ENCODE assay signal across 1 cellular context in the genomic region with DNA sequence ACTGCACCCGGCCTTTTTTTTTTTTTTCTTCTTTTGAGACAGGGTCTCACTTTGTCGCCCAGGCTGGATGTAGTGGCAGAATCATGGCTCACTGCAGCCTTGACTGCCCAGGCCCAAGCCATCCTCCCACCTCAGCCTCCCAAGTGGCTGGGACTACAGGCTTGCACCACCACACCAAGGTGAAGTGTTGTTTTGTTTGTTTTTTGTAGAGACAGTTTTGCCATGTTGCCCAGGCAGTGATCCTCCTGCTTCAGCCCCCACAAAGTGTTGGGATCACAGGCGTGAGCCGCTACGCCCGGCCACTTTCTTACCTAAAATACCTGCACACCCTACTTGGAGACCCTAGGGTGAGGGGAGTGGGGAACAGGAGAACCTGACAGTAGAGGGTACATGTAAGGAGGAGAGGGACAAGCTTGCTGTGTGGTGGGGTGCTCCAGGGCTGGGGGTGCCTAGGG.
A peak's percentile ranks its signal among the peaks of the same experiment; 100 is the strongest.
TF ChIP-seq lines count a peak whose summit lies in the region.

No MANE protein-coding gene starts in this region.

TF ChIP-seq in K562, 482 proteins besides CTCF, POLR2A, EP300 and RAD21:
- TF ChIP-seq GTF2A2 (tag; IDR thresholded peaks at IDR 0.05) (0 out of 2 replicates have a peak, but pooled peaks have one; percentile 46), ZNF780A (CRISPR knock-in tag; IDR thresholded peaks at IDR 0.05) (no peak), NUFIP1 (IDR thresholded peaks at IDR 0.05; ENCODE audit: partially characterized antibody) (no peak), HNRNPH1 (optimal IDR thresholded peaks at IDR 0.05; ENCODE audit: low read depth, low read length) (no peak), CBFA2T2 (conservative IDR thresholded peaks at IDR 0.05) (no peak), HNRNPLL (IDR thresholded peaks at IDR 0.05; ENCODE audit: low read depth, low read length, poor library complexity, severe bottlenecking) (no peak), SRSF1 (IDR thresholded peaks at IDR 0.05; ENCODE audit: low read depth, low read length) (no peak), FUS (optimal IDR thresholded peaks at IDR 0.05; ENCODE audit: low read depth, low read length) (no peak), CEBPG (CRISPR knock-in tag; IDR thresholded peaks at IDR 0.05) (no peak), CEBPG (tag; conservative IDR thresholded peaks at IDR 0.05 in 1 of 2, IDR thresholded peaks at IDR 0.05 in 1 of 2) (no peak), STAG1 (CRISPR knock-in tag; IDR thresholded peaks at IDR 0.05; ENCODE audit: borderline replicate concordance) (peak; percentile 28; the same call in 1 of the 2 replicates), RBM34 (IDR thresholded peaks at IDR 0.05; ENCODE audit: borderline replicate concordance, insufficient read depth, low read length) (no peak), THRAP3 (IDR thresholded peaks at IDR 0.05; ENCODE audit: borderline replicate concordance) (no peak), ZNF121 (CRISPR knock-in tag; conservative IDR thresholded peaks at IDR 0.05) (no peak), CREB1 (IDR thresholded peaks at IDR 0.05) (no peak), CREB1 (CRISPR knock-in tag; IDR thresholded peaks at IDR 0.05) (0 out of 2 replicates have a peak, but pooled peaks have one; percentile 21), NR2F6 (CRISPR knock-in tag; IDR thresholded peaks at IDR 0.05) (no peak), ZNF695 (CRISPR knock-in tag; IDR thresholded peaks at IDR 0.05) (no peak), POLR2AphosphoS5 (IDR thresholded peaks at IDR 0.05; ENCODE audit: control insufficient read depth, insufficient read depth, low read depth, low read length) (no peak), KLF1 (tag; IDR thresholded peaks at IDR 0.05) (no peak), POLR2G (IDR thresholded peaks at IDR 0.05; ENCODE audit: low read depth, low read length) (no peak), ZNF586 (CRISPR knock-in tag; conservative IDR thresholded peaks at IDR 0.05) (no peak), ZNF699 (CRISPR knock-in tag; IDR thresholded peaks at IDR 0.05; ENCODE audit: insufficient replicate concordance) (peak; percentile 55), HDAC1 (IDR thresholded peaks at IDR 0.05) (no peak), JUNB (CRISPR knock-in tag; conservative IDR thresholded peaks at IDR 0.05) (no peak), MED1 (CRISPR knock-in tag; IDR thresholded peaks at IDR 0.05; ENCODE audit: borderline replicate concordance) (peak; percentile 88; the same call in 1 of the 2 replicates), FOXK2 (conservative IDR thresholded peaks at IDR 0.05 in 1 of 2, IDR thresholded peaks at IDR 0.05 in 1 of 2; ENCODE audit: low read depth in 2 of 2) (no peak), TBL1XR1 (IDR thresholded peaks at IDR 0.05; ENCODE audit: low read length in 2 of 2) (0 out of 4 replicates have a peak, but pooled peaks of 1 of the 2 experiments have one; percentile 25), ZFP30 (CRISPR knock-in tag; IDR thresholded peaks at IDR 0.05; ENCODE audit: borderline replicate concordance) (no peak), EWSR1 (IDR thresholded peaks at IDR 0.05; ENCODE audit: borderline replicate concordance, low read depth, partially characterized antibody) (no peak), ZNF3 (CRISPR knock-in tag; IDR thresholded peaks at IDR 0.05) (no peak), BCOR (IDR thresholded peaks at IDR 0.05) (no peak), TEAD1 (CRISPR knock-in tag; IDR thresholded peaks at IDR 0.05) (peak in 1 of 2 experiments; percentile 13; a peak in 1 of 4 replicates), ZC3H11A (IDR thresholded peaks at IDR 0.05; ENCODE audit: low read depth, low read length) (no peak), LARP7 (IDR thresholded peaks at IDR 0.05) (no peak)
- TF ChIP-seq, protein P1, sequence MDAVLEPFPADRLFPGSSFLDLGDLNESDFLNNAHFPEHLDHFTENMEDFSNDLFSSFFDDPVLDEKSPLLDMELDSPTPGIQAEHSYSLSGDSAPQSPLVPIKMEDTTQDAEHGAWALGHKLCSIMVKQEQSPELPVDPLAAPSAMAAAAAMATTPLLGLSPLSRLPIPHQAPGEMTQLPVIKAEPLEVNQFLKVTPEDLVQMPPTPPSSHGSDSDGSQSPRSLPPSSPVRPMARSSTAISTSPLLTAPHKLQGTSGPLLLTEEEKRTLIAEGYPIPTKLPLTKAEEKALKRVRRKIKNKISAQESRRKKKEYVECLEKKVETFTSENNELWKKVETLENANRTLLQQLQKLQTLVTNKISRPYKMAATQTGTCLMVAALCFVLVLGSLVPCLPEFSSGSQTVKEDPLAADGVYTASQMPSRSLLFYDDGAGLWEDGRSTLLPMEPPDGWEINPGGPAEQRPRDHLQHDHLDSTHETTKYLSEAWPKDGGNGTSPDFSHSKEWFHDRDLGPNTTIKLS (IDR thresholded peaks at IDR 0.05; ENCODE audit: borderline replicate concordance, low read depth), result no peak
- TF ChIP-seq, protein P2, sequence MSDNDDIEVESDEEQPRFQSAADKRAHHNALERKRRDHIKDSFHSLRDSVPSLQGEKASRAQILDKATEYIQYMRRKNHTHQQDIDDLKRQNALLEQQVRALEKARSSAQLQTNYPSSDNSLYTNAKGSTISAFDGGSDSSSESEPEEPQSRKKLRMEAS (CRISPR knock-in tag; IDR thresholded peaks at IDR 0.05), result 0 out of 2 replicates have a peak, but pooled peaks have one; percentile 9
- TF ChIP-seq, protein P3, sequence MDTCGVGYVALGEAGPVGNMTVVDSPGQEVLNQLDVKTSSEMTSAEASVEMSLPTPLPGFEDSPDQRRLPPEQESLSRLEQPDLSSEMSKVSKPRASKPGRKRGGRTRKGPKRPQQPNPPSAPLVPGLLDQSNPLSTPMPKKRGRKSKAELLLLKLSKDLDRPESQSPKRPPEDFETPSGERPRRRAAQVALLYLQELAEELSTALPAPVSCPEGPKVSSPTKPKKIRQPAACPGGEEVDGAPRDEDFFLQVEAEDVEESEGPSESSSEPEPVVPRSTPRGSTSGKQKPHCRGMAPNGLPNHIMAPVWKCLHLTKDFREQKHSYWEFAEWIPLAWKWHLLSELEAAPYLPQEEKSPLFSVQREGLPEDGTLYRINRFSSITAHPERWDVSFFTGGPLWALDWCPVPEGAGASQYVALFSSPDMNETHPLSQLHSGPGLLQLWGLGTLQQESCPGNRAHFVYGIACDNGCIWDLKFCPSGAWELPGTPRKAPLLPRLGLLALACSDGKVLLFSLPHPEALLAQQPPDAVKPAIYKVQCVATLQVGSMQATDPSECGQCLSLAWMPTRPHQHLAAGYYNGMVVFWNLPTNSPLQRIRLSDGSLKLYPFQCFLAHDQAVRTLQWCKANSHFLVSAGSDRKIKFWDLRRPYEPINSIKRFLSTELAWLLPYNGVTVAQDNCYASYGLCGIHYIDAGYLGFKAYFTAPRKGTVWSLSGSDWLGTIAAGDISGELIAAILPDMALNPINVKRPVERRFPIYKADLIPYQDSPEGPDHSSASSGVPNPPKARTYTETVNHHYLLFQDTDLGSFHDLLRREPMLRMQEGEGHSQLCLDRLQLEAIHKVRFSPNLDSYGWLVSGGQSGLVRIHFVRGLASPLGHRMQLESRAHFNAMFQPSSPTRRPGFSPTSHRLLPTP (IDR thresholded peaks at IDR 0.05; ENCODE audit: borderline replicate concordance, extremely low read depth, insufficient read length), result no peak
- TF ChIP-seq, protein P4, sequence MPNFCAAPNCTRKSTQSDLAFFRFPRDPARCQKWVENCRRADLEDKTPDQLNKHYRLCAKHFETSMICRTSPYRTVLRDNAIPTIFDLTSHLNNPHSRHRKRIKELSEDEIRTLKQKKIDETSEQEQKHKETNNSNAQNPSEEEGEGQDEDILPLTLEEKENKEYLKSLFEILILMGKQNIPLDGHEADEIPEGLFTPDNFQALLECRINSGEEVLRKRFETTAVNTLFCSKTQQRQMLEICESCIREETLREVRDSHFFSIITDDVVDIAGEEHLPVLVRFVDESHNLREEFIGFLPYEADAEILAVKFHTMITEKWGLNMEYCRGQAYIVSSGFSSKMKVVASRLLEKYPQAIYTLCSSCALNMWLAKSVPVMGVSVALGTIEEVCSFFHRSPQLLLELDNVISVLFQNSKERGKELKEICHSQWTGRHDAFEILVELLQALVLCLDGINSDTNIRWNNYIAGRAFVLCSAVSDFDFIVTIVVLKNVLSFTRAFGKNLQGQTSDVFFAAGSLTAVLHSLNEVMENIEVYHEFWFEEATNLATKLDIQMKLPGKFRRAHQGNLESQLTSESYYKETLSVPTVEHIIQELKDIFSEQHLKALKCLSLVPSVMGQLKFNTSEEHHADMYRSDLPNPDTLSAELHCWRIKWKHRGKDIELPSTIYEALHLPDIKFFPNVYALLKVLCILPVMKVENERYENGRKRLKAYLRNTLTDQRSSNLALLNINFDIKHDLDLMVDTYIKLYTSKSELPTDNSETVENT (CRISPR knock-in tag; IDR thresholded peaks at IDR 0.05), result peak; percentile 45; the same call in 1 of the 2 replicates
- TF ChIP-seq, protein P5, sequence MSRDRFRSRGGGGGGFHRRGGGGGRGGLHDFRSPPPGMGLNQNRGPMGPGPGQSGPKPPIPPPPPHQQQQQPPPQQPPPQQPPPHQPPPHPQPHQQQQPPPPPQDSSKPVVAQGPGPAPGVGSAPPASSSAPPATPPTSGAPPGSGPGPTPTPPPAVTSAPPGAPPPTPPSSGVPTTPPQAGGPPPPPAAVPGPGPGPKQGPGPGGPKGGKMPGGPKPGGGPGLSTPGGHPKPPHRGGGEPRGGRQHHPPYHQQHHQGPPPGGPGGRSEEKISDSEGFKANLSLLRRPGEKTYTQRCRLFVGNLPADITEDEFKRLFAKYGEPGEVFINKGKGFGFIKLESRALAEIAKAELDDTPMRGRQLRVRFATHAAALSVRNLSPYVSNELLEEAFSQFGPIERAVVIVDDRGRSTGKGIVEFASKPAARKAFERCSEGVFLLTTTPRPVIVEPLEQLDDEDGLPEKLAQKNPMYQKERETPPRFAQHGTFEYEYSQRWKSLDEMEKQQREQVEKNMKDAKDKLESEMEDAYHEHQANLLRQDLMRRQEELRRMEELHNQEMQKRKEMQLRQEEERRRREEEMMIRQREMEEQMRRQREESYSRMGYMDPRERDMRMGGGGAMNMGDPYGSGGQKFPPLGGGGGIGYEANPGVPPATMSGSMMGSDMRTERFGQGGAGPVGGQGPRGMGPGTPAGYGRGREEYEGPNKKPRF (IDR thresholded peaks at IDR 0.05; ENCODE audit: low read depth, low read length), result no peak
- TF ChIP-seq, protein P6, sequence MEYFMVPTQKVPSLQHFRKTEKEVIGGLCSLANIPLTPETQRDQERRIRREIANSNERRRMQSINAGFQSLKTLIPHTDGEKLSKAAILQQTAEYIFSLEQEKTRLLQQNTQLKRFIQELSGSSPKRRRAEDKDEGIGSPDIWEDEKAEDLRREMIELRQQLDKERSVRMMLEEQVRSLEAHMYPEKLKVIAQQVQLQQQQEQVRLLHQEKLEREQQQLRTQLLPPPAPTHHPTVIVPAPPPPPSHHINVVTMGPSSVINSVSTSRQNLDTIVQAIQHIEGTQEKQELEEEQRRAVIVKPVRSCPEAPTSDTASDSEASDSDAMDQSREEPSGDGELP (CRISPR knock-in tag; IDR thresholded peaks at IDR 0.05; ENCODE audit: borderline replicate concordance), result 0 out of 2 replicates have a peak, but pooled peaks have one; percentile 12
- TF ChIP-seq, protein P7, sequence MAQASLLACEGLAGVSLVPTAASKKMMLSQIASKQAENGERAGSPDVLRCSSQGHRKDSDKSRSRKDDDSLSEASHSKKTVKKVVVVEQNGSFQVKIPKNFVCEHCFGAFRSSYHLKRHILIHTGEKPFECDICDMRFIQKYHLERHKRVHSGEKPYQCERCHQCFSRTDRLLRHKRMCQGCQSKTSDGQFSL (CRISPR knock-in tag; IDR thresholded peaks at IDR 0.05), result no peak
- TF ChIP-seq, protein P7 (tag; IDR thresholded peaks at IDR 0.05), result no peak
- TF ChIP-seq, protein P8, sequence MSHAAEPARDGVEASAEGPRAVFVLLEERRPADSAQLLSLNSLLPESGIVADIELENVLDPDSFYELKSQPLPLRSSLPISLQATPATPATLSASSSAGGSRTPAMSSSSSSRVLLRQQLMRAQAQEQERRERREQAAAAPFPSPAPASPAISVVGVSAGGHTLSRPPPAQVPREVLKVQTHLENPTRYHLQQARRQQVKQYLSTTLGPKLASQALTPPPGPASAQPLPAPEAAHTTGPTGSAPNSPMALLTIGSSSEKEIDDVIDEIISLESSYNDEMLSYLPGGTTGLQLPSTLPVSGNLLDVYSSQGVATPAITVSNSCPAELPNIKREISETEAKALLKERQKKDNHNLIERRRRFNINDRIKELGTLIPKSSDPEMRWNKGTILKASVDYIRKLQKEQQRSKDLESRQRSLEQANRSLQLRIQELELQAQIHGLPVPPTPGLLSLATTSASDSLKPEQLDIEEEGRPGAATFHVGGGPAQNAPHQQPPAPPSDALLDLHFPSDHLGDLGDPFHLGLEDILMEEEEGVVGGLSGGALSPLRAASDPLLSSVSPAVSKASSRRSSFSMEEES (CRISPR knock-in tag; IDR thresholded peaks at IDR 0.05), result no peak
- TF ChIP-seq, protein P9, sequence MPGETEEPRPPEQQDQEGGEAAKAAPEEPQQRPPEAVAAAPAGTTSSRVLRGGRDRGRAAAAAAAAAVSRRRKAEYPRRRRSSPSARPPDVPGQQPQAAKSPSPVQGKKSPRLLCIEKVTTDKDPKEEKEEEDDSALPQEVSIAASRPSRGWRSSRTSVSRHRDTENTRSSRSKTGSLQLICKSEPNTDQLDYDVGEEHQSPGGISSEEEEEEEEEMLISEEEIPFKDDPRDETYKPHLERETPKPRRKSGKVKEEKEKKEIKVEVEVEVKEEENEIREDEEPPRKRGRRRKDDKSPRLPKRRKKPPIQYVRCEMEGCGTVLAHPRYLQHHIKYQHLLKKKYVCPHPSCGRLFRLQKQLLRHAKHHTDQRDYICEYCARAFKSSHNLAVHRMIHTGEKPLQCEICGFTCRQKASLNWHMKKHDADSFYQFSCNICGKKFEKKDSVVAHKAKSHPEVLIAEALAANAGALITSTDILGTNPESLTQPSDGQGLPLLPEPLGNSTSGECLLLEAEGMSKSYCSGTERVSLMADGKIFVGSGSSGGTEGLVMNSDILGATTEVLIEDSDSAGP (CRISPR knock-in tag; IDR thresholded peaks at IDR 0.05), result 0 out of 2 replicates have a peak, but pooled peaks have one; percentile 53
